ENCODE assay signal across 10 cellular contexts in the genomic region with DNA sequence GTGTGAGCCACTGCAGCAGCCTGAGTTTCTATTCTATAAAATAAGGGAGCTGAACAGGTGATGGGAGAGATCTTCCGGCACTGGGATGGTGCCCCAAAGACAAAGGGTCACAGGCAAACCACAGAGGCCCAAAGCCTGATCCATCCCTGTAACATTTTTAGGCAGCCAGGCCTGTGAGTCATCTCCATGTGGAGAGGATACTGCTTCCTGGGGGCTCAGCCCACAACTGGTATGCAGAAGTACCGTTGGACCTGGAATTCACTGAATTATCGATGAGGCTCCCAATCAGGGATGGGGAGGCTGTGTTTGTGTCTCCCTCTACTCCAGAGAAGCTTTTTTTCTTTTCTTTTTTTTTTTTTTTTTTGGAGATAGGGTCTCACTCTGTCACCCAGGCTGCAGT. TPM values are rescaled to one million over a fixed set of nuclear protein-coding genes. Genes with fewer than 3 reads are reported as not detected.
DNase-seq lines count a peak whose midpoint lies in the region; ATAC-seq, FAIRE-seq and TF ChIP-seq lines count a peak whose summit lies in the region.
"Had no signal": no experiment of that assay in that cellular context is flagged by ENCODE, and none has a peak within 500 bp of the region (broad histone marks: within the 10 kb centered on the region; RNA-seq: fewer than 3 reads in every experiment).

No MANE protein-coding gene starts in this region.

- H3K4me3 Mint-ChIP-seq in astrocyte (ENCODE audit: unreplicated experiment) = peak overlapping the region; percentile 34
- H3K4me3 Mint-ChIP-seq: activated CD4-positive, alpha-beta memory T cell treated with anti-CD3 and anti-CD28 coated beads, Interleukin-2, amount 10 ng/mL, durations not matched to agents 7 days and 5 days; nephron had no signal

- peaks cover 30% of the 10 kb centered on the region for H3K79me2 ChIP-seq in astrocyte (ENCODE audit: insufficient read depth, low read length)

- H3K9me3 ChIP-seq in heart right ventricle (no peaks in the 10 kb centered on the region), astrocyte (ENCODE audit: insufficient read depth, low read depth, low read length) (no peaks in the 10 kb centered on the region), uterus (no peaks in the 10 kb centered on the region), BE2C (no peaks in the 10 kb centered on the region)

- no peak for TF ChIP-seq CTCF in heart right ventricle (IDR thresholded peaks at IDR 0.05)
- TF ChIP-seq CTCF in astrocyte (IDR thresholded peaks at IDR 0.05; ENCODE audit: insufficient read depth, low read depth, low read length) = no peak
- no peak for TF ChIP-seq CTCF in uterus (IDR thresholded peaks at IDR 0.05)
- no peak for TF ChIP-seq CTCF in BE2C (IDR thresholded peaks at IDR 0.05; ENCODE audit: low read depth, low read length)

- H2AFZ ChIP-seq in astrocyte (ENCODE audit: low read depth, low read length) = no peak overlapping the region

- no peak for FAIRE-seq in astrocyte (lab: Jason Lieb, UNC)

- H3K36me3 ChIP-seq in heart right ventricle = peaks cover 0 to 47% (median 19%) of the 10 kb centered on the region in 9 donors
- peaks cover 4% of the 10 kb centered on the region for H3K36me3 ChIP-seq in astrocyte (ENCODE audit: insufficient read depth, low read length)
- H3K36me3 ChIP-seq in uterus = no peaks in the 10 kb centered on the region
- H3K36me3 ChIP-seq in BE2C = no peaks in the 10 kb centered on the region

- peak overlapping the region in 8 of 10 donors; percentile 26 to 92 (median 80) for H3K27ac ChIP-seq in heart right ventricle
- peak overlapping the region; percentile 33 for H3K27ac ChIP-seq in astrocyte (ENCODE audit: low read depth, low read length)
- H3K27ac ChIP-seq in uterus = peak overlapping the region; percentile 81 to 98

- peak overlapping the region; percentile 33 for H3K9ac ChIP-seq in astrocyte (ENCODE audit: low read length)

- ATAC-seq in heart right ventricle = no peak
- no peak for ATAC-seq in Right ventricle myocardium inferior
- ATAC-seq in GM19023 (IDR thresholded peaks at IDR 0.05; ENCODE audit: unreplicated experiment) = no peak

- peaks cover 8% of the 10 kb centered on the region for H3K36me3 Mint-ChIP-seq in astrocyte (ENCODE audit: low read depth, unreplicated experiment)

- H3K4me1 ChIP-seq in heart right ventricle (peaks cover 37 to 90% (median 80%) of the 10 kb centered on the region in 9 donors), astrocyte (ENCODE audit: insufficient read depth, low read length) (peaks cover 68% of the 10 kb centered on the region), uterus (peaks cover 19 to 37% of the 10 kb centered on the region in 2 donors), BE2C (peaks cover 25% of the 10 kb centered on the region)

- H4K20me1 ChIP-seq in astrocyte (ENCODE audit: insufficient read depth, low read length) = peaks cover 30% of the 10 kb centered on the region

- 47 to 50% methylated on average over 3 of the region's 3 CpGs for WGBS in heart right ventricle, 2 donors

- H3K27ac Mint-ChIP-seq in astrocyte (ENCODE audit: unreplicated experiment) = peak overlapping the region; percentile 89
- H3K27ac Mint-ChIP-seq: activated CD4-positive, alpha-beta memory T cell treated with anti-CD3 and anti-CD28 coated beads, Interleukin-2, amount 10 ng/mL, durations not matched to agents 7 days and 5 days had no signal

- H3K4me2 ChIP-seq in astrocyte (ENCODE audit: low read length) = peak overlapping the region; percentile 72

- TF ChIP-seq POLR2A in uterus (IDR thresholded peaks at IDR 0.05) = no peak

- intact Hi-C loops in heart right ventricle (cut with DNase I) (no loop called here), Right ventricle myocardium inferior (cut with DNase I) (no loop called here), uterus (cut with DNase I; ENCODE audit: low total_unique reads) (no loop called here)

- DNase-seq in heart right ventricle (no peak), Right ventricle myocardium inferior (ENCODE audit: missing footprints) (no peak), astrocyte (ENCODE audit: low read depth) (peak; percentile 76), hepatic stellate cell (ENCODE audit: low spot score) (peak; percentile 81), uterus (no peak), BE2C (no peak)
- DNase-seq in activated effector memory CD4-positive, alpha-beta T cell treated with Interleukin-2 at 50 U/mL for 16 hours = no peak
- DNase-seq: activated CD4-positive, alpha-beta memory T cell treated with anti-CD3 and anti-CD28 coated beads, Interleukin-2, amount 10 ng/mL, durations not matched to agents 7 days and 5 days had no signal

- H3K4me3 ChIP-seq in heart right ventricle = no peak overlapping the region
- no peak overlapping the region for H3K4me3 ChIP-seq in astrocyte (ENCODE audit: insufficient read depth, low read depth, low read length)
- H3K4me3 ChIP-seq in uterus = no peak overlapping the region
- H3K4me3 ChIP-seq in BE2C (ENCODE audit: low read depth, low read length) = no peak overlapping the region

- H3K27me3 ChIP-seq in heart right ventricle = no peaks in the 10 kb centered on the region
- H3K27me3 ChIP-seq in astrocyte (ENCODE audit: insufficient read depth, low read length) = no peaks in the 10 kb centered on the region
- no peaks in the 10 kb centered on the region for H3K27me3 ChIP-seq in uterus
- H3K27me3 ChIP-seq in BE2C = no peaks in the 10 kb centered on the region

- peaks cover 66% of the 10 kb centered on the region for H3K4me1 Mint-ChIP-seq in astrocyte (ENCODE audit: low read depth, unreplicated experiment)

- no peaks in the 10 kb centered on the region for H3K9me3 Mint-ChIP-seq in astrocyte (ENCODE audit: unreplicated experiment)
- H3K9me3 Mint-ChIP-seq: activated CD4-positive, alpha-beta memory T cell treated with anti-CD3 and anti-CD28 coated beads, Interleukin-2, amount 10 ng/mL, durations not matched to agents 7 days and 5 days; nephron had no signal

- H3K27me3 Mint-ChIP-seq in astrocyte (ENCODE audit: low read depth, unreplicated experiment) = no peaks in the 10 kb centered on the region
- H3K27me3 Mint-ChIP-seq: activated CD4-positive, alpha-beta memory T cell treated with anti-CD3 and anti-CD28 coated beads, Interleukin-2, amount 10 ng/mL, durations not matched to agents 7 days and 5 days had no signal

RNA-seq across cellular contexts. Expression of gene WASF2, which starts 48.8 kb away (rescaled TPM):
- total RNA-seq in heart right ventricle = 10 to 100 TPM; 41.2 to 75.4 (median 52.0) TPM
- 10 to 100 TPM; 19.6 to 24.8 TPM for polyA plus RNA-seq in heart right ventricle
- 57.3 TPM for total RNA-seq in Right ventricle myocardium inferior
- total RNA-seq in astrocyte = 86.9 and 88.0 TPM in 2 replicates
- 100 to 1,000 TPM in 1 of 4 donors, 10 to 100 TPM in 3; 27.2 to 178 (median 41.1) TPM for total RNA-seq in uterus
- 23.6 TPM for polyA plus RNA-seq in BE2C (2012; ENCODE audit: insufficient read depth, insufficient read length, low read depth)

Comparison
In these comparisons a context has a peak if more than half of its experiments do, and no peak if none do; other contexts are left out.
1. DNase-seq: peak in astrocyte (single experiment) and hepatic stellate cell (single experiment); none in heart right ventricle (0 of 2), Right ventricle myocardium inferior (single experiment), uterus (0 of 2), activated effector memory CD4-positive, alpha-beta T cell treated with Interleukin-2 at 50 U/mL for 16 hours (single experiment) and BE2C (single experiment).
2. H3K27ac ChIP-seq: peak in every context shown above with its lines; median percentile 90 in uterus; 80 in heart right ventricle; 33 in astrocyte.